Comparison of ENCODE assay signal across 1 cellular context in the genomic region with DNA sequence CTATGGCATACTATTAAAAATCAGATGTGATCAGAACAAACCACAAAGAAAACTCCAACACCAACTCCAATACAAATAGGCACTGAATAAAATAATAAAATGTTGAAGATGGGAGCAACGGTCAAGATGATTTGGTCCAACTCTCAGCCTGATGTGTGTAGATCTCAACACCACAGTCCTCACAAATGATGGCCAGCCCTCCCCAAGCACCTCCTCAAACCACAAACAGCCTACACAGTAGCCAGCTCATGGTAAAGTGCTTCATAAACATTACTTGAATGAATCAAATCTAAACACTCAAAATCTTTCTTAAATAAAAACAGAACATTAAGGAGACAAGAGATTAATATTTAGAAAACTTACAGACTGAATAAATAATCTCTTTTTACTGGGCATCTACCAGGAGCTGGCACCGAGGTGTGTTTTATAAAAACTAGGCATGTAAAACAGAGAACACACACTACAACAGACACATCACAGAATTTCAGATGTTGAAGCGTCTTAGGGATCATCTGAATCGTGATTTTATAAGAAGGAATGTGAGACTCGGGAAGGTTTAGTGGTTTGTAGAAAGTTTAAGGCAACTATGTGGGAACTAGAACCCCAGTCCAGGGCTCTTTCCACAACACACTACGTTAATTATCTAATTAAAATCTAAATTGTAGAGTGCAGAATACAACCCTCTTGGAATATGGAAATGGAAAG.
TF ChIP-seq lines count a peak whose summit lies in the region.

No MANE protein-coding gene starts in this region.

TF ChIP-seq in SK-N-SH, 30 proteins besides CTCF, POLR2A, EP300 and RAD21 (continued from another document):
- TF ChIP-seq FOSL2 (IDR thresholded peaks at IDR 0.05; ENCODE audit: borderline replicate concordance, low read depth) (no peak), MXI1 (IDR thresholded peaks at IDR 0.05; ENCODE audit: low read depth, low read length) (no peak), NRF1 (IDR thresholded peaks at IDR 0.05; ENCODE audit: low read depth, low read length) (no peak), RXRA (IDR thresholded peaks at IDR 0.05; ENCODE audit: borderline replicate concordance, low read depth) (no peak), YY1 (IDR thresholded peaks at IDR 0.05; ENCODE audit: low read depth) (no peak), SMC3 (IDR thresholded peaks at IDR 0.05; ENCODE audit: low read depth, low read length) (no peak), TCF12 (IDR thresholded peaks at IDR 0.05) (no peak), NFIC (IDR thresholded peaks at IDR 0.05; ENCODE audit: borderline replicate concordance) (no peak), GABPA (IDR thresholded peaks at IDR 0.05; ENCODE audit: low read depth) (no peak), TEAD4 (IDR thresholded peaks at IDR 0.05; ENCODE audit: borderline replicate concordance, insufficient read depth) (no peak)
- TF ChIP-seq, protein P1, sequence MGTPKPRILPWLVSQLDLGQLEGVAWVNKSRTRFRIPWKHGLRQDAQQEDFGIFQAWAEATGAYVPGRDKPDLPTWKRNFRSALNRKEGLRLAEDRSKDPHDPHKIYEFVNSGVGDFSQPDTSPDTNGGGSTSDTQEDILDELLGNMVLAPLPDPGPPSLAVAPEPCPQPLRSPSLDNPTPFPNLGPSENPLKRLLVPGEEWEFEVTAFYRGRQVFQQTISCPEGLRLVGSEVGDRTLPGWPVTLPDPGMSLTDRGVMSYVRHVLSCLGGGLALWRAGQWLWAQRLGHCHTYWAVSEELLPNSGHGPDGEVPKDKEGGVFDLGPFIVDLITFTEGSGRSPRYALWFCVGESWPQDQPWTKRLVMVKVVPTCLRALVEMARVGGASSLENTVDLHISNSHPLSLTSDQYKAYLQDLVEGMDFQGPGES (IDR thresholded peaks at IDR 0.05; ENCODE audit: low read depth, low read length): no peak
- TF ChIP-seq, protein P2, sequence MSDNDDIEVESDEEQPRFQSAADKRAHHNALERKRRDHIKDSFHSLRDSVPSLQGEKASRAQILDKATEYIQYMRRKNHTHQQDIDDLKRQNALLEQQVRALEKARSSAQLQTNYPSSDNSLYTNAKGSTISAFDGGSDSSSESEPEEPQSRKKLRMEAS (IDR thresholded peaks at IDR 0.05; ENCODE audit: low read depth): no peak
